Comparison of ENCODE assay signal across 31 cellular contexts in the genomic region with DNA sequence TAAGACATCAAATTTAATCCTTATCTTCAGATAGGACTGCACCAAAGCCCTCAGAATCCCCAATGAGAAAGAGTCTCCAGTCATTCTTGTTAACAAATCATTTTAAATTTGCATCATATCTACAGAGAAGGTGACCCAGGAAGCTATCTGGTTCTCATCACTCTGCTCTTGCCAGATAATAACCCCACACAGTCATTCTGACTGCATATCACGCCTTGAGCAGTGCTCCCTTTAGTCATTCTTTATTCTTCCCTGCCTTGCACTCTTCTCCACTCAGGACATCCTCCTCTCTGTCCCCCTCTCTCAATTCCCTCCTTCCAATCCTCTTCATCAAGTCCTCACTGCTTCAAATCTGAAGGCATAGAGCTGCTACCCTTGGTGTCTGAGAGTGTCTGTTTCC.
"Had no signal": no experiment of that assay in that cellular context is flagged by ENCODE, and none has a peak within 500 bp of the region (broad histone marks: within the 10 kb centered on the region; RNA-seq: fewer than 3 reads in every experiment).

No MANE protein-coding gene starts in this region.

- H3K9me3 ChIP-seq: breast epithelium had no signal

- DNase-seq: activated CD4-positive, alpha-beta memory T cell treated with anti-CD3 and anti-CD28 coated beads, Interleukin-2, amount 10 ng/mL, durations not matched to agents 7 days and 5 days; activated CD4-positive, alpha-beta T cell treated with anti-CD3 and anti-CD28 coated beads for 1 hour; activated CD4-positive, alpha-beta T cell treated with anti-CD3 and anti-CD28 coated beads for 36 hours; activated CD4-positive, alpha-beta T cell treated with anti-CD3 and anti-CD28 coated beads for 48 hours; activated CD4-positive, alpha-beta T cell treated with anti-CD3 and anti-CD28 coated beads, Interleukin-2, amount 10 ng/mL, durations not matched to agents 7 days and 5 days; activated CD4-positive, alpha-beta T cell treated with anti-CD3 and anti-CD28 coated beads, Interleukin-2, amount 50 U/mL, for 48 hours; activated CD4-positive, CD25-positive, alpha-beta regulatory T cell; activated CD8-positive, alpha-beta memory T cell treated with anti-CD3 and anti-CD28 coated beads for 24 hours; activated CD8-positive, alpha-beta memory T cell treated with anti-CD3 and anti-CD28 coated beads, Interleukin-2, amount 10 ng/mL, durations not matched to agents 7 days and 5 days; activated CD8-positive, alpha-beta memory T cell treated with anti-CD3 and anti-CD28 coated beads, Interleukin-2, amount 50 U/mL, for 48 hours; activated CD8-positive, alpha-beta T cell treated with anti-CD3 and anti-CD28 coated beads, Interleukin-2, amount 10 ng/mL, durations not matched to agents 7 days and 5 days; activated effector memory CD4-positive, alpha-beta T cell treated with Interleukin-2 at 50 U/mL for 16 hours; activated gamma-delta T cell; activated naive CD4-positive, alpha-beta T cell treated with anti-CD3 and anti-CD28 coated beads, Interleukin-2, amount 10 ng/mL, durations not matched to agents 7 days and 5 days; activated naive CD4-positive, alpha-beta T cell treated with Interleukin-2 at 50 U/mL for 16 hours; activated naive CD8-positive, alpha-beta T cell treated with anti-CD3 and anti-CD28 coated beads, Interleukin-2, amount 10 ng/mL, durations not matched to agents 7 days and 5 days; activated naive CD8-positive, alpha-beta T cell treated with anti-CD3 and anti-CD28 coated beads, Interleukin-2, amount 50 U/mL, for 24 hours; activated T-cell treated with anti-CD3 and anti-CD28 coated beads, Interleukin-2, amount 50 U/mL, for 24 hours; activated T-cell treated with anti-CD3 and anti-CD28 coated beads, Interleukin-2, amount 50 U/mL, for 48 hours; amniotic stem cell; aorta; body of pancreas; brain microvascular endothelial cell; central memory CD4-positive, alpha-beta T cell; T-helper 1 cell; T-helper 2 cell; T-helper 9 cell; WERI-Rb-1 had no signal

- H3K4me3 ChIP-seq: body of pancreas, breast epithelium had no signal

- H3K36me3 ChIP-seq: brain microvascular endothelial cell, breast epithelium, WERI-Rb-1 had no signal

- H3K27me3 ChIP-seq: body of pancreas, brain microvascular endothelial cell, breast epithelium had no signal

- H3K27ac ChIP-seq: body of pancreas, brain microvascular endothelial cell, breast epithelium, WERI-Rb-1 had no signal

- H3K4me1 ChIP-seq: body of pancreas, breast epithelium had no signal

- ATAC-seq: activated CD4-positive, alpha-beta T cell treated with anti-CD3 and anti-CD28 coated beads for 36 hours; activated CD4-positive, CD25-positive, alpha-beta regulatory T cell treated with anti-CD3 and anti-CD28 coated beads, Interleukin-2, amount 50 U/mL, for 24 hours; activated CD8-positive, alpha-beta memory T cell treated with anti-CD3 and anti-CD28 coated beads, Interleukin-2, amount 10 ng/mL, durations not matched to agents 7 days and 5 days; activated CD8-positive, alpha-beta T cell treated with anti-CD3 and anti-CD28 coated beads, Interleukin-2, amount 10 ng/mL, durations not matched to agents 7 days and 5 days; activated naive CD8-positive, alpha-beta T cell treated with anti-CD3 and anti-CD28 coated beads, Interleukin-2, amount 50 U/mL, for 24 hours; body of pancreas; WTC11 had no signal
